In genomic region chr19:45076029-45076850, GRCh38 we compare ENCODE assay signal across 8 cellular contexts. TPM values are rescaled to one million over a fixed set of nuclear protein-coding genes. Genes with fewer than 3 reads are reported as not detected.
DNase-seq lines count a peak whose midpoint lies in the region; ATAC-seq and TF ChIP-seq lines count a peak whose summit lies in the region.

Gene ZNF296, minus strand, starts transcription at chr19:45076478. Its CDS starts 105 bp downstream, at chr19:45076373.

- no peak within 1 kb of the TSS for H3K9ac ChIP-seq in DND-41 (ENCODE audit: low read depth, low read length)
- peak within 1 kb of the TSS; percentile 70; the same call in 1 of the 2 replicates for H3K9ac ChIP-seq in iPS-20b (ENCODE audit: low read depth, low read length)

- H3K27ac ChIP-seq in DND-41 (ENCODE audit: low read length) (no peak within 1 kb of the TSS), iPS-20b (ENCODE audit: low read length) (no peak within 1 kb of the TSS)

- peaks cover 22% of the 10 kb centered on the region for H3K79me2 ChIP-seq in DND-41 (ENCODE audit: insufficient read depth, low read length)

- peak within 1 kb of the TSS; percentile 40 for H2AFZ ChIP-seq in DND-41 (ENCODE audit: low read depth, low read length)

- H3K36me3 ChIP-seq in DND-41 (ENCODE audit: insufficient read depth, low read length), result peaks cover under 1% of the 10 kb centered on the region; the same call in 1 of the 2 replicates
- peaks cover 22% of the 10 kb centered on the region for H3K36me3 ChIP-seq in MG63
- H3K36me3 ChIP-seq in iPS-20b (ENCODE audit: insufficient read depth, low read depth, low read length), result peaks cover 18% of the 10 kb centered on the region

- H3K4me2 ChIP-seq in DND-41 (ENCODE audit: insufficient read depth, low read length), result no peak within 1 kb of the TSS

- H3K9me3 ChIP-seq in DND-41 (ENCODE audit: insufficient read depth, low read length, severe bottlenecking), result no peaks in the 10 kb centered on the region
- H3K9me3 ChIP-seq in MG63, result no peaks in the 10 kb centered on the region
- no peaks in the 10 kb centered on the region for H3K9me3 ChIP-seq in iPS-20b (ENCODE audit: insufficient read depth, low read depth, low read length)

- DNase-seq in DND-41 (no peak), MG63 (peak; percentile 78), T-helper 9 cell (peak; percentile 62), astrocyte of the spinal cord (ENCODE audit: low read depth, low spot score) (peak; percentile 20), GOT3 (lab: John Stamatoyannopoulos, UW) (no peak)
- DNase-seq in stimulated activated CD4-positive, alpha-beta T cell treated with anti-CD3 and anti-CD28 coated beads, Interleukin-12 subunit alpha, Interleukin-12 subunit beta, amount 100 ng/mL, for 48 hours (ENCODE audit: low read depth in 2 of 3, low spot score in 1 of 3), result peak; percentile 66 to 78 (median 70)

- H4K20me1 ChIP-seq in DND-41 (ENCODE audit: insufficient read depth, low read length), result peaks cover 8% of the 10 kb centered on the region; the same call in 1 of the 2 replicates

- H3K4me3 ChIP-seq in DND-41 (ENCODE audit: low read depth in 1 of 2, low read length in 2 of 2), result no peak within 1 kb of the TSS
- peak within 1 kb of the TSS; percentile 53 for H3K4me3 ChIP-seq in MG63
- H3K4me3 ChIP-seq in astrocyte of the spinal cord (ENCODE audit: low read depth, low read length), result peak within 1 kb of the TSS; percentile 46
- H3K4me3 ChIP-seq in iPS-20b (ENCODE audit: low read length), result peak within 1 kb of the TSS; percentile 84

- in situ Hi-C loops in astrocyte of the spinal cord (cut with HindIII; ENCODE audit: low sequenced_read_pairs), result no loop called here

- TF ChIP-seq CTCF in DND-41 (IDR thresholded peaks at IDR 0.05; ENCODE audit: borderline replicate concordance, extremely low read depth, low read length, poor library complexity, severe bottlenecking) (no peak), astrocyte of the spinal cord (IDR thresholded peaks at IDR 0.05; ENCODE audit: low read depth, low read length) (no peak)

- no peak for ATAC-seq in DND-41 (ENCODE audit: insufficient read depth, low read depth)
- ATAC-seq in GM21576 (IDR thresholded peaks at IDR 0.05; ENCODE audit: unreplicated experiment), result peak; percentile 41

- H3K4me1 ChIP-seq in DND-41 (ENCODE audit: insufficient read depth, low read length) (peaks cover 23% of the 10 kb centered on the region), iPS-20b (ENCODE audit: insufficient read depth, low read length) (peaks cover 27% of the 10 kb centered on the region)

- H3K27me3 ChIP-seq in DND-41 (ENCODE audit: insufficient read depth, low read length, poor library complexity) (no peaks in the 10 kb centered on the region), MG63 (no peaks in the 10 kb centered on the region), iPS-20b (ENCODE audit: insufficient read depth, low read length) (peaks cover 5% of the 10 kb centered on the region; the same call in 1 of the 2 replicates)

RNA-seq across cellular contexts. Expression of gene ZNF296, which starts in this region (rescaled TPM):
- not detected in 2 replicates for total RNA-seq in MG63 (2014; rRNA removed; shearing (Covaris generic); ENCODE audit: low replicate concordance)

Comparison
In these comparisons a context has a peak if more than half of its experiments do, and no peak if none do; other contexts are left out.
1. Peak in DNase-seq and H3K4me3 ChIP-seq in MG63; RNA of the gene not detected or under 1 TPM.
2. DNase-seq: peak in T-helper 9 cell (single experiment), astrocyte of the spinal cord (single experiment) and stimulated activated CD4-positive, alpha-beta T cell treated with anti-CD3 and anti-CD28 coated beads, Interleukin-12 subunit alpha, Interleukin-12 subunit beta, amount 100 ng/mL, for 48 hours (3 of 3); none in DND-41 (single experiment) and GOT3 (single experiment).
3. H3K4me3 ChIP-seq: peak in astrocyte of the spinal cord (single experiment) and iPS-20b (single experiment); none in DND-41 (0 of 2).